In genomic region chr7:43734575-43735332, GRCh38 we compare ENCODE assay signal across 1 cellular context.
TF ChIP-seq lines count a peak whose summit lies in the region.
"Not testable (repeated sequence)": the region's sequence is repeated elsewhere in the genome, so short reads cannot be mapped to it uniquely, and the experiment has no call there.

No MANE protein-coding gene starts in this region.

TF ChIP-seq in K562, 482 proteins besides CTCF, POLR2A, EP300 and RAD21 (continues in another document):
- TF ChIP-seq MEIS2 (IDR thresholded peaks at IDR 0.05; ENCODE audit: partially characterized antibody) (peak; percentile 75), ATF1 (tag; IDR thresholded peaks at IDR 0.05) (peak; percentile 83), ZNF311 (CRISPR knock-in tag; IDR thresholded peaks at IDR 0.05) (peak; percentile 70; the same call in 1 of the 2 replicates), LEF1 (IDR thresholded peaks at IDR 0.05) (peak; percentile 98), RBFOX2 (IDR thresholded peaks at IDR 0.05; ENCODE audit: low read depth, low read length) (peak; percentile 50; the same call in 1 of the 2 replicates), TCF15 (CRISPR knock-in tag; IDR thresholded peaks at IDR 0.05) (peak; percentile 63; the same call in 1 of the 2 replicates), DPF2 (IDR thresholded peaks at IDR 0.05) (peak; percentile 76), SMARCA4 (IDR thresholded peaks at IDR 0.05) (0 out of 2 replicates have a peak, but pooled peaks have one; percentile 62), TFE3 (CRISPR knock-in tag; IDR thresholded peaks at IDR 0.05) (peak; percentile 98), ARID4B (CRISPR knock-in tag; IDR thresholded peaks at IDR 0.05) (peak; percentile 67; the same call in 1 of the 2 replicates), MAFF (IDR thresholded peaks at IDR 0.05; ENCODE audit: low read length) (peak; percentile 67), CREM (IDR thresholded peaks at IDR 0.05; ENCODE audit: low read depth) (peak; percentile 53; the same call in 1 of the 2 replicates), THAP7 (CRISPR knock-in tag; IDR thresholded peaks at IDR 0.05) (0 out of 2 replicates have a peak, but pooled peaks have one; percentile 20), MTF1 (CRISPR knock-in tag; IDR thresholded peaks at IDR 0.05; ENCODE audit: borderline replicate concordance) (peak; percentile 58; the same call in 1 of the 2 replicates), POLR2H (tag; IDR thresholded peaks at IDR 0.05; ENCODE audit: low read depth) (peak; percentile 82), MAX (CRISPR knock-in tag; IDR thresholded peaks at IDR 0.05) (peak; percentile 66; the same call in 1 of the 2 replicates), NR4A1 (tag; IDR thresholded peaks at IDR 0.05) (peak; percentile 81), ZNF668 (CRISPR knock-in tag; IDR thresholded peaks at IDR 0.05) (0 out of 2 replicates have a peak, but pooled peaks have one; percentile 5), USF1 (CRISPR knock-in tag; IDR thresholded peaks at IDR 0.05) (peak; percentile 88), DMBX1 (CRISPR knock-in tag; IDR thresholded peaks at IDR 0.05; ENCODE audit: borderline replicate concordance) (peak; percentile 61; the same call in 1 of the 2 replicates), PTRF (tag; IDR thresholded peaks at IDR 0.05) (0 out of 2 replicates have a peak, but pooled peaks have one; percentile 59), ID3 (tag; IDR thresholded peaks at IDR 0.05) (peak; percentile 79), TFAP4 (CRISPR knock-in tag; IDR thresholded peaks at IDR 0.05; ENCODE audit: borderline replicate concordance) (peak; percentile 85)
- not testable (repeated sequence) for TF ChIP-seq ATF1, NR4A1, ID3 (CRISPR knock-in tag; IDR thresholded peaks at IDR 0.05)
- TF ChIP-seq, protein P1, sequence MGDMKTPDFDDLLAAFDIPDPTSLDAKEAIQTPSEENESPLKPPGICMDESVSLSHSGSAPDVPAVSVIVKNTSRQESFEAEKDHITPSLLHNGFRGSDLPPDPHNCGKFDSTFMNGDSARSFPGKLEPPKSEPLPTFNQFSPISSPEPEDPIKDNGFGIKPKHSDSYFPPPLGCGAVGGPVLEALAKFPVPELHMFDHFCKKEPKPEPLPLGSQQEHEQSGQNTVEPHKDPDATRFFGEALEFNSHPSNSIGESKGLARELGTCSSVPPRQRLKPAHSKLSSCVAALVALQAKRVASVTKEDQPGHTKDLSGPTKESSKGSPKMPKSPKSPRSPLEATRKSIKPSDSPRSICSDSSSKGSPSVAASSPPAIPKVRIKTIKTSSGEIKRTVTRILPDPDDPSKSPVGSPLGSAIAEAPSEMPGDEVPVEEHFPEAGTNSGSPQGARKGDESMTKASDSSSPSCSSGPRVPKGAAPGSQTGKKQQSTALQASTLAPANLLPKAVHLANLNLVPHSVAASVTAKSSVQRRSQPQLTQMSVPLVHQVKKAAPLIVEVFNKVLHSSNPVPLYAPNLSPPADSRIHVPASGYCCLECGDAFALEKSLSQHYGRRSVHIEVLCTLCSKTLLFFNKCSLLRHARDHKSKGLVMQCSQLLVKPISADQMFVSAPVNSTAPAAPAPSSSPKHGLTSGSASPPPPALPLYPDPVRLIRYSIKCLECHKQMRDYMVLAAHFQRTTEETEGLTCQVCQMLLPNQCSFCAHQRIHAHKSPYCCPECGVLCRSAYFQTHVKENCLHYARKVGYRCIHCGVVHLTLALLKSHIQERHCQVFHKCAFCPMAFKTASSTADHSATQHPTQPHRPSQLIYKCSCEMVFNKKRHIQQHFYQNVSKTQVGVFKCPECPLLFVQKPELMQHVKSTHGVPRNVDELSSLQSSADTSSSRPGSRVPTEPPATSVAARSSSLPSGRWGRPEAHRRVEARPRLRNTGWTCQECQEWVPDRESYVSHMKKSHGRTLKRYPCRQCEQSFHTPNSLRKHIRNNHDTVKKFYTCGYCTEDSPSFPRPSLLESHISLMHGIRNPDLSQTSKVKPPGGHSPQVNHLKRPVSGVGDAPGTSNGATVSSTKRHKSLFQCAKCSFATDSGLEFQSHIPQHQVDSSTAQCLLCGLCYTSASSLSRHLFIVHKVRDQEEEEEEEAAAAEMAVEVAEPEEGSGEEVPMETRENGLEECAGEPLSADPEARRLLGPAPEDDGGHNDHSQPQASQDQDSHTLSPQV (IDR thresholded peaks at IDR 0.05): peak; percentile 91
- TF ChIP-seq, protein P2, sequence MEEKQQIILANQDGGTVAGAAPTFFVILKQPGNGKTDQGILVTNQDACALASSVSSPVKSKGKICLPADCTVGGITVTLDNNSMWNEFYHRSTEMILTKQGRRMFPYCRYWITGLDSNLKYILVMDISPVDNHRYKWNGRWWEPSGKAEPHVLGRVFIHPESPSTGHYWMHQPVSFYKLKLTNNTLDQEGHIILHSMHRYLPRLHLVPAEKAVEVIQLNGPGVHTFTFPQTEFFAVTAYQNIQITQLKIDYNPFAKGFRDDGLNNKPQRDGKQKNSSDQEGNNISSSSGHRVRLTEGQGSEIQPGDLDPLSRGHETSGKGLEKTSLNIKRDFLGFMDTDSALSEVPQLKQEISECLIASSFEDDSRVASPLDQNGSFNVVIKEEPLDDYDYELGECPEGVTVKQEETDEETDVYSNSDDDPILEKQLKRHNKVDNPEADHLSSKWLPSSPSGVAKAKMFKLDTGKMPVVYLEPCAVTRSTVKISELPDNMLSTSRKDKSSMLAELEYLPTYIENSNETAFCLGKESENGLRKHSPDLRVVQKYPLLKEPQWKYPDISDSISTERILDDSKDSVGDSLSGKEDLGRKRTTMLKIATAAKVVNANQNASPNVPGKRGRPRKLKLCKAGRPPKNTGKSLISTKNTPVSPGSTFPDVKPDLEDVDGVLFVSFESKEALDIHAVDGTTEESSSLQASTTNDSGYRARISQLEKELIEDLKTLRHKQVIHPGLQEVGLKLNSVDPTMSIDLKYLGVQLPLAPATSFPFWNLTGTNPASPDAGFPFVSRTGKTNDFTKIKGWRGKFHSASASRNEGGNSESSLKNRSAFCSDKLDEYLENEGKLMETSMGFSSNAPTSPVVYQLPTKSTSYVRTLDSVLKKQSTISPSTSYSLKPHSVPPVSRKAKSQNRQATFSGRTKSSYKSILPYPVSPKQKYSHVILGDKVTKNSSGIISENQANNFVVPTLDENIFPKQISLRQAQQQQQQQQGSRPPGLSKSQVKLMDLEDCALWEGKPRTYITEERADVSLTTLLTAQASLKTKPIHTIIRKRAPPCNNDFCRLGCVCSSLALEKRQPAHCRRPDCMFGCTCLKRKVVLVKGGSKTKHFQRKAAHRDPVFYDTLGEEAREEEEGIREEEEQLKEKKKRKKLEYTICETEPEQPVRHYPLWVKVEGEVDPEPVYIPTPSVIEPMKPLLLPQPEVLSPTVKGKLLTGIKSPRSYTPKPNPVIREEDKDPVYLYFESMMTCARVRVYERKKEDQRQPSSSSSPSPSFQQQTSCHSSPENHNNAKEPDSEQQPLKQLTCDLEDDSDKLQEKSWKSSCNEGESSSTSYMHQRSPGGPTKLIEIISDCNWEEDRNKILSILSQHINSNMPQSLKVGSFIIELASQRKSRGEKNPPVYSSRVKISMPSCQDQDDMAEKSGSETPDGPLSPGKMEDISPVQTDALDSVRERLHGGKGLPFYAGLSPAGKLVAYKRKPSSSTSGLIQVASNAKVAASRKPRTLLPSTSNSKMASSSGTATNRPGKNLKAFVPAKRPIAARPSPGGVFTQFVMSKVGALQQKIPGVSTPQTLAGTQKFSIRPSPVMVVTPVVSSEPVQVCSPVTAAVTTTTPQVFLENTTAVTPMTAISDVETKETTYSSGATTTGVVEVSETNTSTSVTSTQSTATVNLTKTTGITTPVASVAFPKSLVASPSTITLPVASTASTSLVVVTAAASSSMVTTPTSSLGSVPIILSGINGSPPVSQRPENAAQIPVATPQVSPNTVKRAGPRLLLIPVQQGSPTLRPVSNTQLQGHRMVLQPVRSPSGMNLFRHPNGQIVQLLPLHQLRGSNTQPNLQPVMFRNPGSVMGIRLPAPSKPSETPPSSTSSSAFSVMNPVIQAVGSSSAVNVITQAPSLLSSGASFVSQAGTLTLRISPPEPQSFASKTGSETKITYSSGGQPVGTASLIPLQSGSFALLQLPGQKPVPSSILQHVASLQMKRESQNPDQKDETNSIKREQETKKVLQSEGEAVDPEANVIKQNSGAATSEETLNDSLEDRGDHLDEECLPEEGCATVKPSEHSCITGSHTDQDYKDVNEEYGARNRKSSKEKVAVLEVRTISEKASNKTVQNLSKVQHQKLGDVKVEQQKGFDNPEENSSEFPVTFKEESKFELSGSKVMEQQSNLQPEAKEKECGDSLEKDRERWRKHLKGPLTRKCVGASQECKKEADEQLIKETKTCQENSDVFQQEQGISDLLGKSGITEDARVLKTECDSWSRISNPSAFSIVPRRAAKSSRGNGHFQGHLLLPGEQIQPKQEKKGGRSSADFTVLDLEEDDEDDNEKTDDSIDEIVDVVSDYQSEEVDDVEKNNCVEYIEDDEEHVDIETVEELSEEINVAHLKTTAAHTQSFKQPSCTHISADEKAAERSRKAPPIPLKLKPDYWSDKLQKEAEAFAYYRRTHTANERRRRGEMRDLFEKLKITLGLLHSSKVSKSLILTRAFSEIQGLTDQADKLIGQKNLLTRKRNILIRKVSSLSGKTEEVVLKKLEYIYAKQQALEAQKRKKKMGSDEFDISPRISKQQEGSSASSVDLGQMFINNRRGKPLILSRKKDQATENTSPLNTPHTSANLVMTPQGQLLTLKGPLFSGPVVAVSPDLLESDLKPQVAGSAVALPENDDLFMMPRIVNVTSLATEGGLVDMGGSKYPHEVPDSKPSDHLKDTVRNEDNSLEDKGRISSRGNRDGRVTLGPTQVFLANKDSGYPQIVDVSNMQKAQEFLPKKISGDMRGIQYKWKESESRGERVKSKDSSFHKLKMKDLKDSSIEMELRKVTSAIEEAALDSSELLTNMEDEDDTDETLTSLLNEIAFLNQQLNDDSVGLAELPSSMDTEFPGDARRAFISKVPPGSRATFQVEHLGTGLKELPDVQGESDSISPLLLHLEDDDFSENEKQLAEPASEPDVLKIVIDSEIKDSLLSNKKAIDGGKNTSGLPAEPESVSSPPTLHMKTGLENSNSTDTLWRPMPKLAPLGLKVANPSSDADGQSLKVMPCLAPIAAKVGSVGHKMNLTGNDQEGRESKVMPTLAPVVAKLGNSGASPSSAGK (IDR thresholded peaks at IDR 0.05): peak; percentile 79
